Comparison of ENCODE assay signal across 8 cellular contexts in genomic region chr13:94710881-94711560, GRCh38. TPM values are rescaled to one million over a fixed set of nuclear protein-coding genes. Genes with fewer than 3 reads are reported as not detected.
DNase-seq lines count a peak whose midpoint lies in the region; ATAC-seq, FAIRE-seq and TF ChIP-seq lines count a peak whose summit lies in the region.

No MANE protein-coding gene starts in this region.

- H3K27me3 ChIP-seq in H9 (ENCODE audit: insufficient read depth, low read length): peaks cover 31% of the 10 kb centered on the region; the same call in 1 of the 2 replicates
- H3K27me3 ChIP-seq in endodermal cell (ENCODE audit: control insufficient read depth, insufficient read depth, low read length, poor library complexity, severe bottlenecking): peaks cover 93% of the 10 kb centered on the region
- peaks cover 0 to 91% (median 42%) of the 10 kb centered on the region in 3 donors for H3K27me3 ChIP-seq in psoas muscle (ENCODE audit: insufficient read depth in 3 of 3, low read length in 2 of 3)

- WGBS in H9 (ENCODE audit: extremely low coverage, insufficient read length, low lambda C conversion rate): no CpG with 5 or more reads among the region's 81 CpGs
- WGBS in endodermal cell (ENCODE audit: insufficient coverage in 1 of 2, insufficient read length in 1 of 2), 2 experiments: 1% methylated on average over 33 to 81 of the region's 81 CpGs
- 3 to 4% (median 3%) methylated on average over 46 to 81 of the region's 81 CpGs for WGBS in psoas muscle, 3 donors

- H3K27me3 Mint-ChIP-seq in H9 (ENCODE audit: low read depth): peaks cover 75% of the 10 kb centered on the region
- H3K27me3 Mint-ChIP-seq in endodermal cell (ENCODE audit: insufficient read depth): peaks cover 87% of the 10 kb centered on the region

- H3K27ac ChIP-seq in H9 (ENCODE audit: insufficient read length, low read depth, low read length): no peak overlapping the region
- peak overlapping the region; percentile 66 for H3K27ac ChIP-seq in endodermal cell (ENCODE audit: low read depth, low read length)
- no peak overlapping the region for H3K27ac ChIP-seq in psoas muscle

- H3K4me3 ChIP-seq in endodermal cell (ENCODE audit: low read length) (peak overlapping the region; percentile 80), psoas muscle (peak overlapping the region; percentile 58)

- no peak; the same call in 1 of the 3 replicates for TF ChIP-seq CTCF in H9 (conservative IDR thresholded peaks at IDR 0.05)
- TF ChIP-seq CTCF in endodermal cell (conservative IDR thresholded peaks at IDR 0.05): peak; percentile 59
- no peak for TF ChIP-seq CTCF in psoas muscle (IDR thresholded peaks at IDR 0.05)

- no peak for ATAC-seq in psoas muscle

- peaks cover 0 to 30% (median 7%) of the 10 kb centered on the region in 3 experiments; a peak in 5 of 7 replicates for H3K36me3 Mint-ChIP-seq in H9 (ENCODE audit: insufficient read depth in 1 of 3, low read depth in 3 of 3)
- H3K36me3 Mint-ChIP-seq in endodermal cell (ENCODE audit: low read depth): no peaks in the 10 kb centered on the region

- H3K4me3 Mint-ChIP-seq in H9 (peak overlapping the region; percentile 73 to 80), endodermal cell (peak overlapping the region; percentile 77)

- no peak overlapping the region for H2BK120ac ChIP-seq in H9 (ENCODE audit: low read depth, low read length, poor library complexity, severe bottlenecking)

- H2BK20ac ChIP-seq in H9 (ENCODE audit: low read depth, low read length, poor library complexity, severe bottlenecking): no peak overlapping the region

- no peak overlapping the region for H3K23ac ChIP-seq in H9 (ENCODE audit: insufficient read length, low read depth, low read length)

- H3K9ac ChIP-seq in H9 (ENCODE audit: extremely low read depth, insufficient read length, low read length): peak overlapping the region; percentile 4
- no peak overlapping the region for H3K9ac ChIP-seq in endodermal cell (ENCODE audit: extremely low read depth, low read length, poor library complexity, severe bottlenecking)

- H2BK5ac ChIP-seq in H9 (ENCODE audit: insufficient read length, low read length): no peak overlapping the region

- H3K4me1 ChIP-seq in H9 (ENCODE audit: insufficient read depth, low read length) (peaks cover 3% of the 10 kb centered on the region; the same call in 1 of the 2 replicates), endodermal cell (ENCODE audit: control insufficient read depth, insufficient read depth, low read length) (peaks cover 4% of the 10 kb centered on the region), psoas muscle (peaks cover 9% of the 10 kb centered on the region)

- no peak overlapping the region for H3T11ph ChIP-seq in H9 (ENCODE audit: low read length)

- H3K56ac ChIP-seq in H9 (ENCODE audit: insufficient read length, low read depth, low read length): no peak overlapping the region

- H2AK5ac ChIP-seq in H9 (ENCODE audit: insufficient read length, low read length): no peak overlapping the region

- H4K20me1 ChIP-seq in H9 (ENCODE audit: control insufficient read depth, insufficient read depth, insufficient read length): no peaks in the 10 kb centered on the region

- no peak overlapping the region for H4K5ac ChIP-seq in H9 (ENCODE audit: insufficient read length, low read depth, low read length)

- no peaks in the 10 kb centered on the region for H3K36me3 ChIP-seq in endodermal cell (ENCODE audit: control insufficient read depth, insufficient read depth, low read length)
- H3K36me3 ChIP-seq in psoas muscle (ENCODE audit: insufficient read depth in 1 of 2, low read depth in 1 of 2): no peaks in the 10 kb centered on the region

- H3K4ac ChIP-seq in H9 (ENCODE audit: low read depth, low read length): no peak overlapping the region

- no peak overlapping the region for H3K18ac ChIP-seq in H9 (ENCODE audit: insufficient read length, low read depth, low read length)

- no peak overlapping the region for H2BK12ac ChIP-seq in H9 (ENCODE audit: insufficient read length, low read depth, low read length)

- H3K4me1 Mint-ChIP-seq in H9: peaks cover 50 to 56% of the 10 kb centered on the region in 2 experiments
- H3K4me1 Mint-ChIP-seq in endodermal cell: peaks cover 49% of the 10 kb centered on the region

- FAIRE-seq in H54 (lab: Jason Lieb, UNC): no peak

- peak overlapping the region; percentile 81 for H3K4me2 ChIP-seq in H9 (ENCODE audit: insufficient read depth, insufficient read length, low read length)

- H3K9me3 ChIP-seq in H9 (ENCODE audit: control insufficient read depth, low read depth, low read length): no peaks in the 10 kb centered on the region
- no peaks in the 10 kb centered on the region for H3K9me3 ChIP-seq in endodermal cell (ENCODE audit: control insufficient read depth, low read length)
- no peaks in the 10 kb centered on the region for H3K9me3 ChIP-seq in psoas muscle

- no peak overlapping the region for H2BK15ac ChIP-seq in H9 (ENCODE audit: low read depth, low read length)

- intact Hi-C loops in psoas muscle (cut with DNase I): no loop called here

- no peaks in the 10 kb centered on the region for H3K79me2 ChIP-seq in H9 (ENCODE audit: insufficient read depth, low read length)

- peaks cover 27% of the 10 kb centered on the region for H3K23me2 ChIP-seq in H9 (ENCODE audit: insufficient read length, low read depth, low read length, poor library complexity, severe bottlenecking)

- H3K9me3 Mint-ChIP-seq in H9 (no peaks in the 10 kb centered on the region; a peak in 1 of 5 replicates), endodermal cell (no peaks in the 10 kb centered on the region)

- no peak overlapping the region for H2AFZ ChIP-seq in H9 (ENCODE audit: low read length)

- no peak for TF ChIP-seq POLR2A in H54 (IDR thresholded peaks at IDR 0.05; ENCODE audit: low read depth, low read length)

- DNase-seq in activated CD4-positive, alpha-beta T cell treated with anti-CD3 and anti-CD28 coated beads, Interleukin-2, amount 50 U/mL, for 48 hours: peak; percentile 23 to 37
- DNase-seq in activated CD4-positive, alpha-beta T cell treated with anti-CD3 and anti-CD28 coated beads, Interleukin-2, amount 50 U/mL, for 1 hour: no peak
- peak; percentile 64 for DNase-seq in H9
- DNase-seq in NCI-H510A (lab: John Stamatoyannopoulos, UW): peak; percentile 20
- DNase-seq in endodermal cell: peak; percentile 86
- DNase-seq in psoas muscle: no peak
- DNase-seq in NOMO-1 (lab: John Stamatoyannopoulos, UW; ENCODE audit: unreplicated experiment in 2 of 2): no peak
- no peak for DNase-seq in H54 (ENCODE audit: insufficient read length, low spot score)

- no peak overlapping the region for H4K91ac ChIP-seq in H9 (ENCODE audit: insufficient read length, low read depth, low read length)

- peak overlapping the region; percentile 20; the same call in 1 of the 2 replicates for H3K14ac ChIP-seq in H9 (ENCODE audit: insufficient read depth, low read length)

- no peak overlapping the region for H4K8ac ChIP-seq in H9 (replicated peaks; ENCODE audit: insufficient read length, low read depth, low read length)

- no peaks in the 10 kb centered on the region for H3K79me1 ChIP-seq in H9 (ENCODE audit: insufficient read depth, low read depth, low read length, poor library complexity, severe bottlenecking)

- peak overlapping the region in 1 of 3 experiments; percentile 98; a peak in 2 of 7 replicates for H3K27ac Mint-ChIP-seq in H9
- no peak overlapping the region for H3K27ac Mint-ChIP-seq in endodermal cell

RNA-seq across cellular contexts. Expression of gene SOX21, which starts 1.3 kb away (rescaled TPM):
- 36.8 and 38.4 TPM in 2 replicates for total RNA-seq in H9 (2021)
- total RNA-seq in endodermal cell: 10 to 100 TPM in 1 of 2 donors, 1 to 10 TPM in 1; 5.2 to 10.1 TPM
- 53.2 TPM for polyA plus RNA-seq in endodermal cell (2013, experiment 1 of 2)
- 46.1 TPM for polyA plus RNA-seq in endodermal cell (2013, experiment 2 of 2)
- not detected for total RNA-seq in psoas muscle
- polyA plus RNA-seq in psoas muscle: not detected

Comparison
In these comparisons a context has a peak if more than half of its experiments do, and no peak if none do; other contexts are left out.
1. DNase-seq: peak in activated CD4-positive, alpha-beta T cell treated with anti-CD3 and anti-CD28 coated beads, Interleukin-2, amount 50 U/mL, for 48 hours (2 of 2), H9 (single experiment), NCI-H510A (single experiment) and endodermal cell (single experiment); none in activated CD4-positive, alpha-beta T cell treated with anti-CD3 and anti-CD28 coated beads, Interleukin-2, amount 50 U/mL, for 1 hour (single experiment), psoas muscle (0 of 2), NOMO-1 (0 of 2) and H54 (single experiment).
2. RNA of gene SOX21, which starts 1.3 kb away (total RNA-seq): 36.8 to 38.4 TPM in H9 and 5.2 to 10.1 TPM in endodermal cell; not detected in psoas muscle; every median in the first group is over 4 times any median in the second.